ENCODE assay signal across 7 cellular contexts in the genomic region with DNA sequence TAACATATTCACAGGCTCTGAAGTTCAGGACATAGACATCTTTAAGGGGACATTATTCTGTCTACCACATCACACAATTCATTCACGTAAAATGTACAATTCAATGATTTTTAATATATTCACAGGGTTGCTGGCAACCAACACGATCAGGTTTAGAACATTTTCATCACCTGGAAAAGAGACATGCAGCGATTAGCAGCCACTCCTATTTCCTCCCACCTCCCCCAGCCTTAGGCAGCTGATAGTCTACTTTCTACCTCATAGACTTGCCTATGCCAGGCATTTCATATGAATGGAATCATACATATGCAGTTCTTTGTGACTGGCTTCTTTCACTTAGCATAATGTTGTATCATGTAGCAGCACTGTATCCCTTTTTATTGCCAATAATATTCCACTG.
"Had no signal": no experiment of that assay in that cellular context is flagged by ENCODE, and none has a peak within 500 bp of the region (broad histone marks: within the 10 kb centered on the region; RNA-seq: fewer than 3 reads in every experiment).

No MANE protein-coding gene starts in this region.

- DNase-seq: GF-D8 had no signal

- FAIRE-seq: G401.6, GM12878, GM12891, GM12892, GM18507, GM19239 had no signal

- H3K4me3 ChIP-seq: GM12878 had no signal

- ATAC-seq: GM12878 had no signal
